8 cellular contexts compared by ENCODE assay signal in the genomic region with DNA sequence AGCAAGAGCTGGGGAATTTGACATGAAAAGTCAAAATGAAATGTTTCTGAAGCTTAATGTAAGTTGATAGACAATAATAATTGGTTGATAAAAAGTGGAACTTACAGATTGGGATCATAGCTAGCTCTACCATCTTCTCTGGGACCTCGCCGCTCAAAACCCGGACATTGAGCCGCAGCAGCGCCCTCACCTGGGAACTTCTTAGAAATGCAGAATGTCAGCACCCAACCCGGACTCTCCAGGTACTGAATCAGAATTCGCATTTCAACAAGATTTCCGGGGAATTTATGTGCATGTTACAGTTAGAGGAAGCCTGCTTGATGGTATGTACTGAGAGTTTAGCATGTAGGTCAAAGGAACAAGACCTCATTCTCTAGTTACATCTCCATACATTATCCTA. TPM values are rescaled to one million over a fixed set of nuclear protein-coding genes. Genes with fewer than 3 reads are reported as not detected.
A peak's percentile ranks its signal among the peaks of the same experiment; 100 is the strongest.
DNase-seq lines count a peak whose midpoint lies in the region; ATAC-seq and TF ChIP-seq lines count a peak whose summit lies in the region.

No MANE protein-coding gene starts in this region.

- POLR2A ChIA-PET in GM10248 (lab: Yijun Ruan, JAX) = no interaction called here
- POLR2A ChIA-PET in activated CD8-positive, alpha-beta T cell treated with anti-CD3 and anti-CD28 coated beads, Interleukin-2, amount 10 ng/mL, durations not matched to agents 7 days and 5 days (lab: Charles Lee) = no interaction called here

- no peak for ATAC-seq in activated CD8-positive, alpha-beta T cell treated with anti-CD3 and anti-CD28 coated beads, Interleukin-2, amount 10 ng/mL, durations not matched to agents 7 days and 5 days
- no peak for ATAC-seq in HG03521 (IDR thresholded peaks at IDR 0.05; ENCODE audit: unreplicated experiment)

- no peak for TF ChIP-seq POLR2A in vagina (IDR thresholded peaks at IDR 0.05)

- H3K27ac ChIP-seq in HUES6 (ENCODE audit: low read depth, low read length) (no peak overlapping the region), vagina (no peak overlapping the region), substantia nigra (ENCODE audit: low read depth, low read length, poor library complexity, severe bottlenecking) (no peak overlapping the region)

- H3K27me3 ChIP-seq in HUES6 (ENCODE audit: control insufficient read depth, insufficient read depth, low read length) = no peaks in the 10 kb centered on the region
- H3K27me3 ChIP-seq in vagina = no peaks in the 10 kb centered on the region

- H3K9ac ChIP-seq in HUES6 (ENCODE audit: low read length) = no peak overlapping the region

- H3K36me3 Mint-ChIP-seq in activated CD8-positive, alpha-beta T cell treated with anti-CD3 and anti-CD28 coated beads, Interleukin-2, amount 10 ng/mL, durations not matched to agents 7 days and 5 days (ENCODE audit: low read depth) = no peaks in the 10 kb centered on the region

- H3K4me3 Mint-ChIP-seq in activated CD8-positive, alpha-beta T cell treated with anti-CD3 and anti-CD28 coated beads, Interleukin-2, amount 10 ng/mL, durations not matched to agents 7 days and 5 days = no peak overlapping the region

- intact Hi-C loops in vagina (cut with DNase I) = no loop called here

- H3K27me3 Mint-ChIP-seq in activated CD8-positive, alpha-beta T cell treated with anti-CD3 and anti-CD28 coated beads, Interleukin-2, amount 10 ng/mL, durations not matched to agents 7 days and 5 days (ENCODE audit: low read depth) = peaks cover 25% of the 10 kb centered on the region

- H3K36me3 ChIP-seq in HUES6 (ENCODE audit: control insufficient read depth, insufficient read depth, low read length) (no peaks in the 10 kb centered on the region), vagina (no peaks in the 10 kb centered on the region)

- H3K4me1 Mint-ChIP-seq in activated CD8-positive, alpha-beta T cell treated with anti-CD3 and anti-CD28 coated beads, Interleukin-2, amount 10 ng/mL, durations not matched to agents 7 days and 5 days (ENCODE audit: low read depth) = peaks cover 12% of the 10 kb centered on the region

- H3K27ac Mint-ChIP-seq in activated CD8-positive, alpha-beta T cell treated with anti-CD3 and anti-CD28 coated beads, Interleukin-2, amount 10 ng/mL, durations not matched to agents 7 days and 5 days = no peak overlapping the region

- H3K9me3 Mint-ChIP-seq in activated CD8-positive, alpha-beta T cell treated with anti-CD3 and anti-CD28 coated beads, Interleukin-2, amount 10 ng/mL, durations not matched to agents 7 days and 5 days (ENCODE audit: insufficient read depth) = no peaks in the 10 kb centered on the region

- H3K4me3 ChIP-seq in HUES6 (ENCODE audit: low read depth, low read length) (peak overlapping the region; percentile 16; the same call in 1 of the 2 replicates), vagina (no peak overlapping the region)

- DNase-seq in GM10248 (ENCODE audit: extremely low spot score) (peak; percentile 40), iPS-NIHi7 (ENCODE audit: extremely low spot score) (peak; percentile 78), vagina (ENCODE audit: extremely low spot score in 2 of 2) (no peak), dedifferentiated amniotic fluid mesenchymal stem cell (ENCODE audit: extremely low spot score) (no peak), substantia nigra (lab: John Stamatoyannopoulos, UW) (no peak)
- peak; percentile 27 for DNase-seq in activated CD8-positive, alpha-beta T cell treated with anti-CD3 and anti-CD28 coated beads, Interleukin-2, amount 10 ng/mL, durations not matched to agents 7 days and 5 days

- CTCF ChIA-PET in GM10248 (lab: Yijun Ruan, JAX) = interaction anchor here (0.6 to 3.6 kb wide), 15 partner anchors 10 to 224 kb away, joined by 3 to 25 read pairs (median 4); no protein-coding TSS in a partner anchor
- CTCF ChIA-PET in activated CD8-positive, alpha-beta T cell treated with anti-CD3 and anti-CD28 coated beads, Interleukin-2, amount 10 ng/mL, durations not matched to agents 7 days and 5 days (lab: Charles Lee) = interaction anchor here (0.7 to 2.6 kb wide), 15 partner anchors 9 to 391 kb away, joined by 3 to 16 read pairs (median 4); no protein-coding TSS in a partner anchor

- H3K4me1 ChIP-seq in HUES6 (ENCODE audit: control insufficient read depth, insufficient read depth, low read length) = peaks cover 22% of the 10 kb centered on the region
- peaks cover 5% of the 10 kb centered on the region for H3K4me1 ChIP-seq in vagina

- H3K9me3 ChIP-seq in HUES6 (ENCODE audit: control insufficient read depth, insufficient read depth, low read depth, low read length) (no peaks in the 10 kb centered on the region), vagina (no peaks in the 10 kb centered on the region)

- TF ChIP-seq CTCF in GM10248 (IDR thresholded peaks at IDR 0.05; ENCODE audit: control extremely low read depth, extremely low read depth, low read depth, missing control alignments) (peak; percentile 51), vagina (IDR thresholded peaks at IDR 0.05) (no peak)

RNA-seq across cellular contexts. Expression of gene ABLIM1, which starts 36.7 kb away (rescaled TPM):
- total RNA-seq in activated CD8-positive, alpha-beta T cell treated with anti-CD3 and anti-CD28 coated beads, Interleukin-2, amount 10 ng/mL, durations not matched to agents 7 days and 5 days = 10 to 100 TPM; 62.3 to 64.1 TPM
- total RNA-seq in vagina = 176 TPM

Comparison
In these comparisons a context has a peak if more than half of its experiments do, and no peak if none do; other contexts are left out.
1. DNase-seq: peak in GM10248 (single experiment), activated CD8-positive, alpha-beta T cell treated with anti-CD3 and anti-CD28 coated beads, Interleukin-2, amount 10 ng/mL, durations not matched to agents 7 days and 5 days (single experiment) and iPS-NIHi7 (single experiment); none in vagina (0 of 2), dedifferentiated amniotic fluid mesenchymal stem cell (single experiment) and substantia nigra (0 of 49).